In the genomic region with DNA sequence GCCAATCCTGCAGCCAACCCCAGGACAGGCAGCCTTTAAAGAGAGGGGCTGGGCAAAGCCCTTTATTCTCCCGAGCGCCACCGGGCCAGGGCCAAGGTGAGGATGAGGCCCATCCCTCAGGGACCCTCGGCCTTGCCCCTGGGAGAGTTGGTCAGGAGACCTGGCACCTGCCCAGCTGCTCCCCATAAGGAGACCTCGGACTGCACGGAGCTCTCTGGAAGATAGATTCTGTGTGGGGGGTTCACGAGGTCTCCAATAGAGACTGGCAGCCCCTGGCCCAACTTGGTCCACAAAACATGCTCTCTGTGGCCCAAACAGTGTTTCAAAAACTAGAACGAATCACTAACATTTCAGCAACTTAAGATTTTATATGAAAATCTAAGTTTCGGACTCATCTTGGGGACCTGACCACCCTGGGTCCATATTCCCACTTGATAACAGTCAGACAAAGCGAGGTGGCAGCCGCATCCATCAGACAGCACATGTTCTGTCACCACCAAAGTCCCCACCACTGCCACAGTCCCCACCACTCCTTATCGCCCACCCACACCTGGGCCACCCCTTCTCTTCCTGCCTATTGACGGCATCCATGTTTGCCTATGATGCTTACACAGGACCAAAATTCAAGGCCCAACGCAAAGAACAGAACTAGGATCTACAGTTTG, we compare ENCODE assay signal across 8 cellular contexts.
DNase-seq lines count a peak whose midpoint lies in the region; ATAC-seq and TF ChIP-seq lines count a peak whose summit lies in the region.
"Had no signal": no experiment of that assay in that cellular context is flagged by ENCODE, and none has a peak within 500 bp of the region (broad histone marks: within the 10 kb centered on the region; RNA-seq: fewer than 3 reads in every experiment).

No MANE protein-coding gene starts in this region.

- H3K27me3 ChIP-seq in muscle layer of colon (ENCODE audit: control insufficient read depth in 1 of 2, insufficient read depth in 2 of 2, low read length in 2 of 2) (no peaks in the 10 kb centered on the region), thoracic aorta (replicated peaks; ENCODE audit: insufficient read depth) (no peaks in the 10 kb centered on the region)
- H3K27me3 ChIP-seq: brain microvascular endothelial cell had no signal

- peak overlapping the region; percentile 77 for H3K27ac ChIP-seq in VCaP
- peak overlapping the region; percentile 90 to 96 for H3K27ac ChIP-seq in coronary artery
- H3K27ac ChIP-seq in muscle layer of colon (ENCODE audit: low read depth, low read length), result peak overlapping the region; percentile 72
- H3K27ac ChIP-seq in thoracic aorta, result peak overlapping the region; percentile 86 to 91
- H3K27ac ChIP-seq: brain microvascular endothelial cell had no signal

- ATAC-seq in thoracic aorta (ENCODE audit: insufficient number of reproducible peaks, low FRiP score, low read depth) (no peak), HG02571 (IDR thresholded peaks at IDR 0.05; ENCODE audit: unreplicated experiment) (no peak), GM19328 (IDR thresholded peaks at IDR 0.05; ENCODE audit: unreplicated experiment) (no peak)

- TF ChIP-seq CTCF in VCaP (conservative IDR thresholded peaks at IDR 0.05), result no peak
- TF ChIP-seq CTCF in coronary artery (IDR thresholded peaks at IDR 0.05), result no peak
- TF ChIP-seq CTCF in thoracic aorta (IDR thresholded peaks at IDR 0.05), result no peak

- H3K9me3 ChIP-seq in muscle layer of colon (ENCODE audit: low read length) (no peaks in the 10 kb centered on the region), thoracic aorta (no peaks in the 10 kb centered on the region)

- H3K4me1 ChIP-seq in muscle layer of colon (ENCODE audit: insufficient read depth, low read length) (peaks cover 69% of the 10 kb centered on the region), thoracic aorta (ENCODE audit: control insufficient read depth in 1 of 2, low read depth in 2 of 2) (peaks cover 71 to 100% of the 10 kb centered on the region in 2 donors)

- H3K4me3 ChIP-seq in coronary artery (peak overlapping the region; percentile 34), muscle layer of colon (ENCODE audit: low read depth in 1 of 2, low read length in 2 of 2) (no peak overlapping the region), thoracic aorta (peak overlapping the region; percentile 10)

- peak overlapping the region; percentile 37 for H3K9ac ChIP-seq in muscle layer of colon (ENCODE audit: low read length)

- H3K36me3 ChIP-seq in muscle layer of colon (ENCODE audit: insufficient read depth, low read length) (peaks cover 4% of the 10 kb centered on the region), thoracic aorta (no peaks in the 10 kb centered on the region)
- H3K36me3 ChIP-seq: brain microvascular endothelial cell had no signal

- no peak for DNase-seq in coronary artery (ENCODE audit: low spot score)
- DNase-seq in thoracic aorta (ENCODE audit: low spot score), result no peak
- DNase-seq in activated CD4-positive, alpha-beta T cell treated with anti-CD3 and anti-CD28 coated beads, Interleukin-2, amount 50 U/mL, for 4 hours, result no peak
- DNase-seq: brain microvascular endothelial cell had no signal

Comparison
In these comparisons a context has a peak if more than half of its experiments do, and no peak if none do; other contexts are left out.
1. H3K4me3 ChIP-seq: peak in coronary artery (single experiment) and thoracic aorta (single experiment); none in muscle layer of colon (0 of 2).
2. Peak in every context shown above with its lines, with median percentiles within 50 percentile points of each other: H3K27ac ChIP-seq.